Comparison of ENCODE assay signal across 13 cellular contexts in the genomic region with DNA sequence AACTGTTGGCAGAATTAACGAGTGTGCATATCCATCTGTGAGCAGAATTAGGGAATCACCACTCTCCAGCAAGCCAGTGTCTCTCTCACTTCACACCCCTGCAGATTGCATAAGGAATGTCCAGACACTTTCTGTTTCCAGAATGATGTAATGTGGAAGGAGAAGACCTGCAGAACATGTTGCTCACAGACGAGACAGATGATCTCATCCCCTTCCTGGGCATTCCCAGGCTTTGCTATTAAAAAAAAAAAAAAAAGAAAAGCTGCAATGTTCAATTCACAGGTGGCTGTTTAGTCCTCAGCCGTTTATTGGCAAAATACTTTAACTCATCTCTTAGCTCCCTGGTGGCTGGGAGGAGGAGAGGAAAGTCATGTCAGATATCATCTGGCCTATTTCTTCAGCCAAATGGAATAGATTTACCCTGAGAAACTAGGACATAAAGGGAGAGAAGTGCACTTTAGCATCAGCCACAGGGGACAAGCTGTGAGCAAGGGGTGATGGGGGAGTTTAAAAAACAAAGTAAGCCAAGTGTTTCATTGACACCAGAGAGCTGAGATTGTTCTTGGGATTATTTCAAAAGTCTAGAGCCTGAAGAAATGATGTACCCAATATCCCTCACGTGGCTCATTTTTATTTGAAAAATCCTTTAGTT.
A peak's percentile ranks its signal among the peaks of the same experiment; 100 is the strongest.
DNase-seq lines count a peak whose midpoint lies in the region; ATAC-seq and TF ChIP-seq lines count a peak whose summit lies in the region.
"Had no signal": no experiment of that assay in that cellular context is flagged by ENCODE, and none has a peak within 500 bp of the region (broad histone marks: within the 10 kb centered on the region; RNA-seq: fewer than 3 reads in every experiment).

No MANE protein-coding gene starts in this region.

- no peaks in the 10 kb centered on the region for H4K20me1 ChIP-seq in KMS-11 (ENCODE audit: insufficient read depth)

- H3K4me3 ChIP-seq in KMS-11 (IDR thresholded peaks at IDR 0.05; ENCODE audit: insufficient read depth, low read depth, low read length) = no peak overlapping the region
- H3K4me3 ChIP-seq in lung = no peak overlapping the region
- H3K4me3 ChIP-seq: thoracic aorta had no signal

- H3K4me1 Mint-ChIP-seq in mesothelial cell of epicardium = peaks cover 36% of the 10 kb centered on the region

- H3K4me2 ChIP-seq in KMS-11 = peak overlapping the region; percentile 91

- intact Hi-C loops in head of caudate nucleus (cut with DNase I) = no loop called here

- no peak overlapping the region for H3K27ac Mint-ChIP-seq in mesothelial cell of epicardium
- H3K27ac Mint-ChIP-seq: T-helper 2 cell treated with Interferon-gamma antibody and Interleukin-4, amounts not matched to agents 5 μg/mL and 100 μg/mL, for 36 hours had no signal

- H3K4me3 Mint-ChIP-seq in mesothelial cell of epicardium = no peak overlapping the region
- H3K4me3 Mint-ChIP-seq: T-helper 2 cell treated with Interferon-gamma antibody and Interleukin-4, amounts not matched to agents 5 μg/mL and 100 μg/mL, for 36 hours had no signal

- TF ChIP-seq CTCF in KMS-11 (conservative IDR thresholded peaks at IDR 0.05; ENCODE audit: low read depth, low read length) = no peak
- no peak for TF ChIP-seq CTCF in lung (IDR thresholded peaks at IDR 0.05; ENCODE audit: control extremely low read depth, extremely low read depth)
- TF ChIP-seq CTCF in mesothelial cell of epicardium (IDR thresholded peaks at IDR 0.05; ENCODE audit: unreplicated experiment) = no peak

- no peaks in the 10 kb centered on the region for H3K79me2 ChIP-seq in KMS-11 (ENCODE audit: insufficient read depth, low read depth)

- H3K36me3 ChIP-seq in KMS-11 (ENCODE audit: insufficient read depth) = no peaks in the 10 kb centered on the region
- no peaks in the 10 kb centered on the region for H3K36me3 ChIP-seq in lung (ENCODE audit: control insufficient read depth in 2 of 2, insufficient read depth in 2 of 2, low read length in 2 of 2)
- H3K36me3 ChIP-seq: thoracic aorta had no signal

- ATAC-seq in lung (ENCODE audit: insufficient read depth, low FRiP score) = peak; percentile 39
- ATAC-seq in GM18861 (IDR thresholded peaks at IDR 0.05; ENCODE audit: unreplicated experiment) = no peak

- H3K27me3 Mint-ChIP-seq in mesothelial cell of epicardium (ENCODE audit: low read depth) = peaks cover 17% of the 10 kb centered on the region

- no peak overlapping the region for H3K9ac ChIP-seq in KMS-11

- DNase-seq in AG08396 (ENCODE audit: low spot score) = peak; percentile 61
- DNase-seq in cerebellum (ENCODE audit: low spot score) = peak; percentile 44
- DNase-seq in lung (ENCODE audit: low spot score) = no peak
- no peak for DNase-seq in mesothelial cell of epicardium (ENCODE audit: low spot score in 2 of 2, unreplicated experiment in 2 of 2)
- DNase-seq in head of caudate nucleus = no peak
- DNase-seq in stimulated activated naive CD4-positive, alpha-beta T cell (lab: John Stamatoyannopoulos, UW) = no peak
- DNase-seq: activated naive CD4-positive, alpha-beta T cell; hypothalamus; NCI-H1436 treated with DMSO at 0.1 percent for 48 hours had no signal

- peak overlapping the region; percentile 89 for H3K27ac ChIP-seq in KMS-11
- H3K27ac ChIP-seq in lung (ENCODE audit: low read depth in 1 of 2, low read length in 1 of 2) = no peak overlapping the region
- H3K27ac ChIP-seq: thoracic aorta had no signal

- H2AFZ ChIP-seq in KMS-11 (ENCODE audit: low read depth) = peak overlapping the region; percentile 30

- peaks cover 64% of the 10 kb centered on the region for H3K4me1 ChIP-seq in KMS-11 (ENCODE audit: low read depth, poor library complexity, severe bottlenecking)
- peaks cover 0 to 3% of the 10 kb centered on the region in 2 donors for H3K4me1 ChIP-seq in lung (ENCODE audit: control insufficient read depth in 2 of 2, insufficient read depth in 2 of 2, low read length in 2 of 2)

- WGBS in lung, 2 donors = 49 to 66% methylated on average over 4 of the region's 4 CpGs

- H3K36me3 Mint-ChIP-seq in mesothelial cell of epicardium = no peaks in the 10 kb centered on the region

- no peaks in the 10 kb centered on the region for H3K9me3 ChIP-seq in lung (ENCODE audit: control insufficient read depth in 2 of 2, insufficient read depth in 1 of 2, low read length in 1 of 2)
- H3K9me3 ChIP-seq: thoracic aorta had no signal

- no peaks in the 10 kb centered on the region for H3K27me3 ChIP-seq in KMS-11 (ENCODE audit: insufficient read depth, low read depth)
- H3K27me3 ChIP-seq in lung (ENCODE audit: control insufficient read depth, insufficient read depth) = no peaks in the 10 kb centered on the region

- H3K9me3 Mint-ChIP-seq in mesothelial cell of epicardium = no peaks in the 10 kb centered on the region
- H3K9me3 Mint-ChIP-seq: T-helper 2 cell treated with Interferon-gamma antibody and Interleukin-4, amounts not matched to agents 5 μg/mL and 100 μg/mL, for 36 hours had no signal

Comparison
In these comparisons a context has a peak if more than half of its experiments do, and no peak if none do; other contexts are left out.
1. DNase-seq: peak in AG08396 (single experiment) and cerebellum (single experiment); none in lung (single experiment), mesothelial cell of epicardium (0 of 2), head of caudate nucleus (0 of 42) and stimulated activated naive CD4-positive, alpha-beta T cell (0 of 6).